Comparison of ENCODE assay signal across 23 cellular contexts in genomic region chr7:92297736-92298135, GRCh38.
"Had no signal": no experiment of that assay in that cellular context is flagged by ENCODE, and none has a peak within 500 bp of the region (broad histone marks: within the 10 kb centered on the region; RNA-seq: fewer than 3 reads in every experiment).

No MANE protein-coding gene starts in this region.

- DNase-seq: cortex of kidney; dorsolateral prefrontal cortex; effector CD8-positive, alpha-beta T cell; foreskin melanocyte; head of caudate nucleus; kidney glomerular epithelial cell; mammary epithelial cell; occipital lobe; pancreas; psoas muscle; retina; right lobe of liver; stimulated activated CD4-positive, alpha-beta T cell treated with anti-CD3 and anti-CD28 coated beads, Interleukin-4, amount 100 ng/mL, for 1 hour; stimulated activated CD8-positive, alpha-beta memory T cell treated with anti-CD3 and anti-CD28 coated beads, Interleukin-4, amount 100 ng/mL, for 48 hours; stimulated activated naive CD8-positive, alpha-beta T cell treated with anti-CD3 and anti-CD28 coated beads, Interleukin-15, Interleukin-2, amounts not matched to agents 100 U/mL and 50 U/mL, for 24 hours; thyroid gland had no signal

- H3K27me3 ChIP-seq: dorsolateral prefrontal cortex, hepatocyte, pancreas, right lobe of liver, suprapubic skin, thyroid gland had no signal

- H3K27me3 Mint-ChIP-seq: type B pancreatic cell had no signal

- H3K9me3 Mint-ChIP-seq: nephron; stimulated activated effector memory CD8-positive, alpha-beta T cell treated with anti-CD3 and anti-CD28 coated beads, Interleukin-12 subunit alpha, Interleukin-12 subunit beta, amount 100 ng/mL, for 72 hours; type B pancreatic cell had no signal

- H3K27ac Mint-ChIP-seq: mesothelial cell of epicardium; stimulated activated effector memory CD8-positive, alpha-beta T cell treated with anti-CD3 and anti-CD28 coated beads, Interleukin-12 subunit alpha, Interleukin-12 subunit beta, amount 100 ng/mL, for 72 hours; type B pancreatic cell had no signal

- H3K4me2 ChIP-seq: hepatocyte had no signal

- H3K36me3 ChIP-seq: pancreas, right lobe of liver, thyroid gland had no signal

- H3K4me3 ChIP-seq: dorsolateral prefrontal cortex, hepatocyte, pancreas, psoas muscle, right lobe of liver, suprapubic skin, thyroid gland had no signal

- ATAC-seq: left lobe of liver; pancreas; psoas muscle; right lobe of liver; stimulated activated effector memory CD8-positive, alpha-beta T cell treated with anti-CD3 and anti-CD28 coated beads, Interleukin-12 subunit alpha, Interleukin-12 subunit beta, amount 100 ng/mL, for 72 hours; stimulated activated naive CD8-positive, alpha-beta T cell treated with anti-CD3 and anti-CD28 coated beads, Interleukin-15, Interleukin-2, amounts not matched to agents 100 U/mL and 50 U/mL, for 24 hours had no signal

- H3K27ac ChIP-seq: hepatocyte, pancreas, psoas muscle, right lobe of liver, suprapubic skin, thyroid gland had no signal

- H3K4me3 Mint-ChIP-seq: mesothelial cell of epicardium; nephron; stimulated activated effector memory CD8-positive, alpha-beta T cell treated with anti-CD3 and anti-CD28 coated beads, Interleukin-12 subunit alpha, Interleukin-12 subunit beta, amount 100 ng/mL, for 72 hours; type B pancreatic cell had no signal
